ENCODE assay signal across 9 cellular contexts in genomic region chr15:31397851-31398661, GRCh38.
DNase-seq lines count a peak whose midpoint lies in the region; ATAC-seq, FAIRE-seq and TF ChIP-seq lines count a peak whose summit lies in the region.
"Had no signal": no experiment of that assay in that cellular context is flagged by ENCODE, and none has a peak within 500 bp of the region (broad histone marks: within the 10 kb centered on the region; RNA-seq: fewer than 3 reads in every experiment).

No MANE protein-coding gene starts in this region.

- H3K36me3 Mint-ChIP-seq in activated naive CD4-positive, alpha-beta T cell treated with anti-CD3 and anti-CD28 coated beads, Interleukin-2, amount 10 ng/mL, durations not matched to agents 7 days and 5 days, result no peaks in the 10 kb centered on the region
- no peaks in the 10 kb centered on the region for H3K36me3 Mint-ChIP-seq in activated naive CD4-positive, alpha-beta T cell treated with anti-CD3 and anti-CD28 coated beads, Interleukin-2, amount 50 U/mL, for 72 hours

- H3K27ac ChIP-seq in left lung, result peak overlapping the region; percentile 4 to 69

- intact Hi-C loops in left lung (cut with DNase I), result no loop called here

- peak overlapping the region; percentile 32 for H3K9ac ChIP-seq in adipocyte (ENCODE audit: low read length)

- H3K4me3 ChIP-seq in adipocyte (ENCODE audit: low read length), result no peak overlapping the region
- no peak overlapping the region for H3K4me3 ChIP-seq in left lung

- H3K9me3 ChIP-seq in adipocyte (ENCODE audit: control insufficient read depth, low read length) (no peaks in the 10 kb centered on the region), left lung (no peaks in the 10 kb centered on the region)

- no peak for ATAC-seq in activated naive CD4-positive, alpha-beta T cell treated with anti-CD3 and anti-CD28 coated beads, Interleukin-2, amount 50 U/mL, for 72 hours
- ATAC-seq in left lung (no peak), GM19035 (IDR thresholded peaks at IDR 0.05; ENCODE audit: unreplicated experiment) (no peak)
- ATAC-seq in activated CD4-positive, CD25-positive, alpha-beta regulatory T cell treated with anti-CD3 and anti-CD28 coated beads, Interleukin-2, amount 50 U/mL, for 24 hours, result no peak

- H3K4me1 ChIP-seq in adipocyte (ENCODE audit: control insufficient read depth, insufficient read depth, low read length) (peaks cover 38% of the 10 kb centered on the region), left lung (peaks cover 21 to 34% of the 10 kb centered on the region in 2 donors)

- peaks cover 54% of the 10 kb centered on the region for H3K4me1 Mint-ChIP-seq in activated naive CD4-positive, alpha-beta T cell treated with anti-CD3 and anti-CD28 coated beads, Interleukin-2, amount 10 ng/mL, durations not matched to agents 7 days and 5 days

- DNase-seq in activated naive CD4-positive, alpha-beta T cell treated with anti-CD3 and anti-CD28 coated beads, Interleukin-2, amount 10 ng/mL, durations not matched to agents 7 days and 5 days, result no peak
- DNase-seq in activated naive CD4-positive, alpha-beta T cell treated with anti-CD3 and anti-CD28 coated beads, Interleukin-2, amount 50 U/mL, for 72 hours (ENCODE audit: low spot score in 2 of 2), result no peak
- DNase-seq in adipocyte (ENCODE audit: low read depth) (no peak), left lung (no peak), urothelium cell line (ENCODE audit: low spot score) (peak; percentile 6), NCI-H1694 treated with DMSO at 0.1 percent for 48 hours (lab: John Stamatoyannopoulos, UW) (no peak)

- H3K27me3 ChIP-seq in adipocyte (replicated peaks; ENCODE audit: control insufficient read depth, insufficient read depth, low read length), result no peaks in the 10 kb centered on the region
- H3K27me3 ChIP-seq in left lung, result peaks cover 0 to 9% of the 10 kb centered on the region in 2 donors

- H3K36me3 ChIP-seq in adipocyte (ENCODE audit: control insufficient read depth, insufficient read depth, low read length, severe bottlenecking) (no peaks in the 10 kb centered on the region), left lung (no peaks in the 10 kb centered on the region)

- CTCF ChIA-PET in activated naive CD4-positive, alpha-beta T cell treated with anti-CD3 and anti-CD28 coated beads, Interleukin-2, amount 10 ng/mL, durations not matched to agents 7 days and 5 days (lab: Charles Lee), result interaction anchor here (0.7 to 3.4 kb wide), 4 partner anchors 9 to 91 kb away, joined by 3 to 12 read pairs (median 5); no protein-coding TSS in a partner anchor

- no peak for FAIRE-seq in urothelium cell line (lab: Jason Lieb, UNC)
- FAIRE-seq: islet of Langerhans had no signal

- no peaks in the 10 kb centered on the region for H3K9me3 Mint-ChIP-seq in activated naive CD4-positive, alpha-beta T cell treated with anti-CD3 and anti-CD28 coated beads, Interleukin-2, amount 10 ng/mL, durations not matched to agents 7 days and 5 days
- no peaks in the 10 kb centered on the region for H3K9me3 Mint-ChIP-seq in activated naive CD4-positive, alpha-beta T cell treated with anti-CD3 and anti-CD28 coated beads, Interleukin-2, amount 50 U/mL, for 72 hours

- H3K27me3 Mint-ChIP-seq in activated naive CD4-positive, alpha-beta T cell treated with anti-CD3 and anti-CD28 coated beads, Interleukin-2, amount 10 ng/mL, durations not matched to agents 7 days and 5 days, result peaks cover 21% of the 10 kb centered on the region

- no peak overlapping the region for H3K4me3 Mint-ChIP-seq in activated naive CD4-positive, alpha-beta T cell treated with anti-CD3 and anti-CD28 coated beads, Interleukin-2, amount 10 ng/mL, durations not matched to agents 7 days and 5 days

- TF ChIP-seq CTCF in left lung (IDR thresholded peaks at IDR 0.05), result no peak

- peak overlapping the region; percentile 34 for H3K27ac Mint-ChIP-seq in activated naive CD4-positive, alpha-beta T cell treated with anti-CD3 and anti-CD28 coated beads, Interleukin-2, amount 10 ng/mL, durations not matched to agents 7 days and 5 days
- peak overlapping the region in 1 of 2 donors; percentile 68 for H3K27ac Mint-ChIP-seq in activated naive CD4-positive, alpha-beta T cell treated with anti-CD3 and anti-CD28 coated beads, Interleukin-2, amount 50 U/mL, for 72 hours
